13 cellular contexts compared by ENCODE assay signal in the genomic region with DNA sequence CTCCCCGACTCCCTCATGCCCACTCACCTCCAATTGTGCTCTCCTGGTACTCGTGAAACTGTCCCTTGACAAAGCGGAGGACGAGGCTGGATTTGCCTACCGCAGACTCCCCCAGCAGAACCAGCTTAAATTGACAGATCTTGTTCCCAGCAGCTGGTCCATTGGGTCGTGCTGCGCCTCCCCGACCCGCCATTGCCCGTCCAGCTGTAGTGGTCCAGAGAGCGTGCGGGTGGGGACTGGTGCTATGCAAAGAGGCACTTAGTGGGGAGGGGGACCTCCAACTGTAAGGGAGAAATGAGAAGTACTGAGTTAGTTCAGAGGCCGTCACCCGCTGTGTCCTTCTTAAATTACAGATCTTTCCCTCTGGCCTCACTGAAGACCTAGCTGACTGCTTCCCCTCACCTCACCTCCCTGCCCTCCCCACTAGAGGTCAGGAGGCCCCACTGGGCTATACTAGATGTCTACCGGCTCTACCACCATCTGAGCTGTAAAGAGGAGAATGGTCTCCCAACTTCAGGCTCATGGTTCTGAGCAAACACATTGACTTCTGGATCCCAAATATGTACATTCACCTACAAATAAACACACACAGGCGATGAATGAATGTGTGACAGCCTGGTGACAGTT. TPM values are rescaled to one million over a fixed set of nuclear protein-coding genes. Genes with fewer than 3 reads are reported as not detected.
DNase-seq lines count a peak whose midpoint lies in the region; ATAC-seq and TF ChIP-seq lines count a peak whose summit lies in the region.
"Had no signal": no experiment of that assay in that cellular context is flagged by ENCODE, and none has a peak within 500 bp of the region (broad histone marks: within the 10 kb centered on the region; RNA-seq: fewer than 3 reads in every experiment).

No MANE protein-coding gene starts in this region.

- H3K27ac Mint-ChIP-seq in CD4-positive, CD25-positive, alpha-beta regulatory T cell: peak overlapping the region in 2 of 3 donors; percentile 38 to 74
- H3K27ac Mint-ChIP-seq in progenitor cell of endocrine pancreas: peak overlapping the region; percentile 60

- no peaks in the 10 kb centered on the region for H3K27me3 Mint-ChIP-seq in CD4-positive, CD25-positive, alpha-beta regulatory T cell
- H3K27me3 Mint-ChIP-seq in progenitor cell of endocrine pancreas: no peaks in the 10 kb centered on the region

- peaks cover 66% of the 10 kb centered on the region for H3K36me3 ChIP-seq in CD4-positive, CD25-positive, alpha-beta regulatory T cell (ENCODE audit: control insufficient read depth, insufficient read depth, low read length)
- H3K36me3 ChIP-seq in OCI-LY3 (replicated peaks; ENCODE audit: low read depth, low read length): peaks cover 45% of the 10 kb centered on the region

- no peak overlapping the region for H3K4me3 ChIP-seq in CD4-positive, CD25-positive, alpha-beta regulatory T cell (ENCODE audit: low read depth, low read length)
- H3K4me3 ChIP-seq in OCI-LY3 (ENCODE audit: low read length) (no peak overlapping the region), dorsolateral prefrontal cortex (no peak overlapping the region)

- peaks cover 16% of the 10 kb centered on the region for H4K20me1 ChIP-seq in OCI-LY3 (ENCODE audit: insufficient read depth, low read length)

- H3K4me2 ChIP-seq in OCI-LY3 (ENCODE audit: low read length): no peak overlapping the region

- intact Hi-C loops in dorsolateral prefrontal cortex (cut with DNase I): no loop called here

- H3K9me3 ChIP-seq in CD4-positive, CD25-positive, alpha-beta regulatory T cell (ENCODE audit: control insufficient read depth in 2 of 2, low read length in 2 of 2): no peaks in the 10 kb centered on the region
- peaks cover 5% of the 10 kb centered on the region; the same call in 1 of the 2 replicates for H3K9me3 ChIP-seq in OCI-LY3 (ENCODE audit: insufficient read depth, low read length)

- no peak overlapping the region for H3K9ac ChIP-seq in OCI-LY3 (ENCODE audit: low read length)

- peaks cover 44% of the 10 kb centered on the region for H3K79me2 ChIP-seq in OCI-LY3 (ENCODE audit: low read length)

- H3K4me3 Mint-ChIP-seq in CD4-positive, CD25-positive, alpha-beta regulatory T cell: peak overlapping the region in 1 of 4 donors; percentile 16
- H3K4me3 Mint-ChIP-seq in progenitor cell of endocrine pancreas (ENCODE audit: low read depth): no peak overlapping the region
- H3K4me3 Mint-ChIP-seq: nephron had no signal

- no peaks in the 10 kb centered on the region for H3K27me3 ChIP-seq in CD4-positive, CD25-positive, alpha-beta regulatory T cell (ENCODE audit: control insufficient read depth, insufficient read depth, low read length)
- H3K27me3 ChIP-seq in OCI-LY3 (ENCODE audit: low read depth, low read length): no peaks in the 10 kb centered on the region
- no peaks in the 10 kb centered on the region for H3K27me3 ChIP-seq in dorsolateral prefrontal cortex

- DNase-seq in CD4-positive, CD25-positive, alpha-beta regulatory T cell: no peak
- DNase-seq in dorsolateral prefrontal cortex (no peak), progenitor cell of endocrine pancreas (ENCODE audit: low spot score, unreplicated experiment) (no peak), HuH-7 (ENCODE audit: low spot score) (no peak), C1 segment of cervical spinal cord (lab: John Stamatoyannopoulos, UW) (no peak)
- DNase-seq: activated CD4-positive, alpha-beta T cell treated with anti-CD3 and anti-CD28 coated beads, Interleukin-2, amount 50 U/mL, for 1 hour; amniotic stem cell; NCI-H446 treated with DMSO at 0.1 percent for 48 hours had no signal

- peaks cover 12 to 46% (median 33%) of the 10 kb centered on the region in 4 donors for H3K4me1 Mint-ChIP-seq in CD4-positive, CD25-positive, alpha-beta regulatory T cell
- H3K4me1 Mint-ChIP-seq in progenitor cell of endocrine pancreas (ENCODE audit: low read depth): peaks cover 24% of the 10 kb centered on the region

- H2AFZ ChIP-seq in OCI-LY3 (ENCODE audit: low read depth, low read length): no peak overlapping the region

- H3K27ac ChIP-seq in CD4-positive, CD25-positive, alpha-beta regulatory T cell (ENCODE audit: insufficient read depth, low read length, poor library complexity, severe bottlenecking): no peak overlapping the region
- H3K27ac ChIP-seq in OCI-LY3 (ENCODE audit: low read length) (no peak overlapping the region), dorsolateral prefrontal cortex (peak overlapping the region in 54 of 59 donors; percentile 6 to 89 (median 78))

- H3K36me3 Mint-ChIP-seq in CD4-positive, CD25-positive, alpha-beta regulatory T cell: peaks cover 42% of the 10 kb centered on the region
- H3K36me3 Mint-ChIP-seq in progenitor cell of endocrine pancreas (ENCODE audit: insufficient read depth): peaks cover 8% of the 10 kb centered on the region

- peaks cover 27% of the 10 kb centered on the region for H3K4me1 ChIP-seq in CD4-positive, CD25-positive, alpha-beta regulatory T cell (ENCODE audit: control insufficient read depth, insufficient read depth, low read length, poor library complexity, severe bottlenecking)
- H3K4me1 ChIP-seq in OCI-LY3 (ENCODE audit: low read length): peaks cover 75% of the 10 kb centered on the region

- ATAC-seq in CD4-positive, CD25-positive, alpha-beta regulatory T cell (ENCODE audit: low read depth in 2 of 2): no peak
- ATAC-seq in HG03159 (IDR thresholded peaks at IDR 0.05; ENCODE audit: unreplicated experiment) (no peak), HG03175 (IDR thresholded peaks at IDR 0.05; ENCODE audit: unreplicated experiment) (no peak)

- TF ChIP-seq CTCF in OCI-LY3 (IDR thresholded peaks at IDR 0.05; ENCODE audit: low read depth, low read length) (peak; percentile 32), dorsolateral prefrontal cortex (IDR thresholded peaks at IDR 0.05 in 54 of 56, conservative IDR thresholded peaks at IDR 0.05 in 2 of 56; ENCODE audit: low read depth in 1 of 56, partially characterized antibody in 56 of 56) (no peak), progenitor cell of endocrine pancreas (IDR thresholded peaks at IDR 0.05; ENCODE audit: unreplicated experiment) (no peak)

- no peaks in the 10 kb centered on the region for H3K9me3 Mint-ChIP-seq in CD4-positive, CD25-positive, alpha-beta regulatory T cell
- H3K9me3 Mint-ChIP-seq in progenitor cell of endocrine pancreas (ENCODE audit: low read depth): no peaks in the 10 kb centered on the region
- H3K9me3 Mint-ChIP-seq: nephron had no signal

RNA-seq across cellular contexts. Expression of a gene that starts 7.8 kb away (rescaled TPM):
- total RNA-seq in CD4-positive, CD25-positive, alpha-beta regulatory T cell: not detected
- polyA plus RNA-seq in CD4-positive, CD25-positive, alpha-beta regulatory T cell: under 1 TPM in 2 of 4 donors, not detected in 2; 0.08 to 0.28 TPM
- total RNA-seq in dorsolateral prefrontal cortex: 1 to 10 TPM in 8 of 120 experiments, under 1 TPM in 61, not detected in 51; 0.14 to 1.6 (median 0.43) TPM
- total RNA-seq in progenitor cell of endocrine pancreas: 0.16 TPM in 1 of 2 replicates, not detected in the other
- total RNA-seq: SK-MEL-5 had no signal

RNA-seq across cellular contexts. Expression of a gene that starts 9.3 kb away (rescaled TPM):
- 26.5 TPM for total RNA-seq in CD4-positive, CD25-positive, alpha-beta regulatory T cell
- polyA plus RNA-seq in CD4-positive, CD25-positive, alpha-beta regulatory T cell: 1 to 10 TPM; 2.5 to 5.7 (median 4.4) TPM
- total RNA-seq in dorsolateral prefrontal cortex (100 to 1,000 TPM in 58 of 120 experiments, 10 to 100 TPM in 62; 65.5 to 174 (median 99.8) TPM), progenitor cell of endocrine pancreas (40.1 and 43.2 TPM in 2 replicates)

RNA-seq across cellular contexts. Expression of a gene that starts 17.9 kb away (rescaled TPM):
- 24.4 TPM for total RNA-seq in CD4-positive, CD25-positive, alpha-beta regulatory T cell
- 10 to 100 TPM in 3 of 4 donors, 1 to 10 TPM in 1; 7.2 to 20.9 (median 14.5) TPM for polyA plus RNA-seq in CD4-positive, CD25-positive, alpha-beta regulatory T cell
- total RNA-seq in dorsolateral prefrontal cortex (10 to 100 TPM in 119 of 120 experiments, 1 to 10 TPM in 1; 9.3 to 46.1 (median 17.9) TPM), progenitor cell of endocrine pancreas (0.42 and 0.43 TPM in 2 replicates)

RNA-seq across cellular contexts. Expression of a gene that starts 24.4 kb away (rescaled TPM):
- total RNA-seq in CD4-positive, CD25-positive, alpha-beta regulatory T cell: 93.7 TPM
- 10 to 100 TPM; 56.0 to 98.5 (median 69.9) TPM for polyA plus RNA-seq in CD4-positive, CD25-positive, alpha-beta regulatory T cell
- total RNA-seq in dorsolateral prefrontal cortex (100 to 1,000 TPM in 66 of 120 experiments, 10 to 100 TPM in 54; 64.5 to 128 (median 101) TPM), progenitor cell of endocrine pancreas (68.8 and 70.3 TPM in 2 replicates)

RNA-seq across cellular contexts. Expression of a gene that starts 32.1 kb away (rescaled TPM):
- not detected for total RNA-seq in CD4-positive, CD25-positive, alpha-beta regulatory T cell
- polyA plus RNA-seq in CD4-positive, CD25-positive, alpha-beta regulatory T cell: under 1 TPM in 1 of 4 donors, not detected in 3; 0.21 TPM
- total RNA-seq in dorsolateral prefrontal cortex (1 to 10 TPM in 106 of 120 experiments, under 1 TPM in 14; 0.33 to 4.9 (median 1.8) TPM), progenitor cell of endocrine pancreas (2.7 TPM in 2 replicates)

Comparison
In these comparisons a context has a peak if more than half of its experiments do, and no peak if none do; other contexts are left out.
1. H3K27ac ChIP-seq: peak in dorsolateral prefrontal cortex (54 of 59); none in CD4-positive, CD25-positive, alpha-beta regulatory T cell (single experiment) and OCI-LY3 (single experiment).